In genomic region chr5:52825826-52826225, GRCh38 we compare ENCODE assay signal across 12 cellular contexts. TPM values are rescaled to one million over a fixed set of nuclear protein-coding genes. Genes with fewer than 3 reads are reported as not detected.
DNase-seq lines count a peak whose midpoint lies in the region; ATAC-seq and TF ChIP-seq lines count a peak whose summit lies in the region.
"Had no signal": no experiment of that assay in that cellular context is flagged by ENCODE, and none has a peak within 500 bp of the region (broad histone marks: within the 10 kb centered on the region; RNA-seq: fewer than 3 reads in every experiment).

No MANE protein-coding gene starts in this region.

- H3K4me3 ChIP-seq in SJCRH30, result no peak overlapping the region
- no peak overlapping the region for H3K4me3 ChIP-seq in CD4-positive, alpha-beta memory T cell (ENCODE audit: low read length in 2 of 2)
- H3K4me3 ChIP-seq: upper lobe of right lung had no signal

- H3K9me3 Mint-ChIP-seq in CD14-positive monocyte, result peaks cover 0 to 1% (median 0%) of the 10 kb centered on the region in 7 donors
- peaks cover 0 to 9% (median 1%) of the 10 kb centered on the region in 8 donors for H3K9me3 Mint-ChIP-seq in CD4-positive, alpha-beta memory T cell
- H3K9me3 Mint-ChIP-seq: memory B cell had no signal

- no peak for TF ChIP-seq CTCF in CD14-positive monocyte (IDR thresholded peaks at IDR 0.05)

- POLR2A ChIA-PET in CD4-positive, alpha-beta memory T cell (lab: Charles Lee; ENCODE audit: partially characterized antibody), result no interaction called here

- H3K36me3 ChIP-seq in SJCRH30, result no peaks in the 10 kb centered on the region
- no peaks in the 10 kb centered on the region for H3K36me3 ChIP-seq in CD4-positive, alpha-beta memory T cell (ENCODE audit: insufficient read depth, low read length)
- H3K36me3 ChIP-seq: upper lobe of right lung had no signal

- no peak overlapping the region for H3K4me3 Mint-ChIP-seq in CD14-positive monocyte
- H3K4me3 Mint-ChIP-seq in CD4-positive, alpha-beta memory T cell, result no peak overlapping the region
- H3K4me3 Mint-ChIP-seq: memory B cell had no signal

- H3K27ac Mint-ChIP-seq in CD14-positive monocyte, result peak overlapping the region in 6 of 7 donors; percentile 33 to 72 (median 60)
- no peak overlapping the region for H3K27ac Mint-ChIP-seq in CD4-positive, alpha-beta memory T cell
- H3K27ac Mint-ChIP-seq: memory B cell had no signal

- intact Hi-C loops in CD14-positive monocyte (cut with micrococcal nuclease), result no loop called here
- intact Hi-C loops in CD4-positive, alpha-beta memory T cell (cut with micrococcal nuclease), result no loop called here

- peaks cover 0 to 1% (median 0%) of the 10 kb centered on the region in 3 donors for H3K27me3 Mint-ChIP-seq in CD14-positive monocyte (ENCODE audit: low read depth in 3 of 3)
- no peaks in the 10 kb centered on the region for H3K27me3 Mint-ChIP-seq in CD4-positive, alpha-beta memory T cell

- DNase-seq in CD14-positive monocyte (ENCODE audit: low spot score) (no peak), NOMO-1 treated with dmso at 0.1 percent for 144 hours (lab: John Stamatoyannopoulos, UW; ENCODE audit: unreplicated experiment) (peak; percentile 37), SJCRH30 (no peak), HT-29 (ENCODE audit: low spot score) (no peak)
- no peak for DNase-seq in CD4-positive, alpha-beta memory T cell
- DNase-seq: KG1; stimulated activated CD4-positive, alpha-beta T cell treated with anti-CD3 and anti-CD28 coated beads, Interleukin-1b, Interleukin-23, amount 100 ng/mL, for 48 hours; upper lobe of right lung had no signal

- no peak overlapping the region for H3K27ac ChIP-seq in SJCRH30
- no peak overlapping the region for H3K27ac ChIP-seq in CD4-positive, alpha-beta memory T cell (ENCODE audit: low read depth, low read length)
- H3K27ac ChIP-seq: upper lobe of right lung had no signal

- 0 out of 2 replicates have a peak, but pooled peaks cover 2% of the 10 kb centered on the region for H3K4me1 ChIP-seq in SJCRH30
- no peaks in the 10 kb centered on the region for H3K4me1 ChIP-seq in CD4-positive, alpha-beta memory T cell (ENCODE audit: insufficient read depth, low read length)

- 0 out of 2 replicates have a peak, but pooled peaks cover 4% of the 10 kb centered on the region for H3K9me3 ChIP-seq in SJCRH30 (replicated peaks)
- H3K9me3 ChIP-seq in CD4-positive, alpha-beta memory T cell (ENCODE audit: control insufficient read depth in 1 of 2, low read length in 2 of 2), result no peaks in the 10 kb centered on the region

- peaks cover 12% of the 10 kb centered on the region for H3K4me1 Mint-ChIP-seq in CD14-positive monocyte
- peaks cover 0 to 6% (median 3%) of the 10 kb centered on the region in 4 donors for H3K4me1 Mint-ChIP-seq in CD4-positive, alpha-beta memory T cell
- H3K4me1 Mint-ChIP-seq: memory B cell had no signal

- CTCF ChIA-PET in CD4-positive, alpha-beta memory T cell (lab: Charles Lee; ENCODE audit: partially characterized antibody), result no interaction called here

- H3K27me3 ChIP-seq in SJCRH30, result no peaks in the 10 kb centered on the region
- H3K27me3 ChIP-seq in CD4-positive, alpha-beta memory T cell (ENCODE audit: insufficient read depth, low read length), result no peaks in the 10 kb centered on the region
- H3K27me3 ChIP-seq: upper lobe of right lung had no signal

- no peaks in the 10 kb centered on the region for H3K36me3 Mint-ChIP-seq in CD14-positive monocyte
- H3K36me3 Mint-ChIP-seq in CD4-positive, alpha-beta memory T cell, result no peaks in the 10 kb centered on the region

- ATAC-seq in GM19324 (IDR thresholded peaks at IDR 0.05; ENCODE audit: low FRiP score, unreplicated experiment) (peak; percentile 73), HG02884 (IDR thresholded peaks at IDR 0.05; ENCODE audit: unreplicated experiment) (peak; percentile 93)
- no peak for ATAC-seq in activated CD4-positive, CD25-positive, alpha-beta regulatory T cell treated with anti-CD3 and anti-CD28 coated beads, Interleukin-2, amount 50 U/mL, for 24 hours
- ATAC-seq: upper lobe of right lung had no signal

RNA-seq across cellular contexts. Expression of gene ITGA1, which starts 38.1 kb away (rescaled TPM):
- polyA plus RNA-seq in CD14-positive monocyte, result under 1 TPM; 0.79 to 0.89 TPM
- 8.8 and 9.9 TPM in 2 replicates for total RNA-seq in SJCRH30 (2014; rRNA removed; shearing (Covaris generic))
- 1 to 10 TPM; 4.2 to 5.8 TPM for total RNA-seq in CD4-positive, alpha-beta memory T cell
- 1 to 10 TPM; 1.9 to 5.5 TPM for polyA plus RNA-seq in CD4-positive, alpha-beta memory T cell
- 22.6 and 39.5 TPM in 2 replicates for total RNA-seq in HT-29 (2014; rRNA removed; shearing (Covaris generic))

RNA-seq across cellular contexts. Expression of gene PELO, which starts 38.1 kb away (rescaled TPM):
- 1 to 10 TPM; 1.8 to 2.1 TPM for polyA plus RNA-seq in CD14-positive monocyte
- 16.8 and 17.0 TPM in 2 replicates for total RNA-seq in SJCRH30 (2014; rRNA removed; shearing (Covaris generic))
- total RNA-seq in CD4-positive, alpha-beta memory T cell, result 10 to 100 TPM; 11.9 to 12.4 TPM
- 1 to 10 TPM; 5.7 to 8.3 TPM for polyA plus RNA-seq in CD4-positive, alpha-beta memory T cell
- 37.1 and 41.2 TPM in 2 replicates for total RNA-seq in HT-29 (2014; rRNA removed; shearing (Covaris generic))

Comparison
In these comparisons a context has a peak if more than half of its experiments do, and no peak if none do; other contexts are left out.
1. H3K27ac Mint-ChIP-seq: peak in CD14-positive monocyte (6 of 7); none in CD4-positive, alpha-beta memory T cell (0 of 7).
2. ATAC-seq: peak in GM19324 (single experiment) and HG02884 (single experiment); none in activated CD4-positive, CD25-positive, alpha-beta regulatory T cell treated with anti-CD3 and anti-CD28 coated beads, Interleukin-2, amount 50 U/mL, for 24 hours (0 of 2).